1 cellular context compared by ENCODE assay signal in the genomic region with DNA sequence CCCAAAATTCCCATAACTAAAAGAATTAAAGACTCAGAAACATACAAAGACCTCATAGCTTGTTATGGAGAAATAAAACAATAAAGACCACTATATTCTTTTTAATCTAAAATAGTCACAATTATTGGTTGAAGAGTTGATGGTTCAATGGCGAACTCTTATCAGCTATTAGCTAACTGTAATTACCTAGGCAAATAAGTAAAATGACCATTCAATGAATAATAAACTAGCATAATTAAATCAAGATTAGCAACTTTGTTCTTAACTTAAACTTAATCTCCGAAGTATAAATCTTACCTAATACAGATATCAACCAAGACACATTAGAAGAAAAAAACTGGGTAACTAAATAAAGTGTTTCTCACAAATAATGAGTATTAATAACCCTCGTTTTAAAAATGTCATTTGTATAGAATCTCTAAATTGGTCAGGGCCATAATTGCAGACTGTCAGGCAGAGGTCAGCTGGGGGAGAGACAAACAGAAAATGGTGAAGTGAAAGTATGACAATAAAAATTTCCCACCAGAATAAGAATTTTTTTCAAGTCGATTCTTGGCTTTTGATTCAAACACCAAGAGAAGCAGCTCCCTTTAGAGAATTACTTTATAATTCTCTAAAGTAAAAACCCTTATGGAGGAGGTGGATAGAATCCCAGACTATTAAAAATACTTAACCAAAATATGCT.
A peak's percentile ranks its signal among the peaks of the same experiment; 100 is the strongest.
TF ChIP-seq lines count a peak whose summit lies in the region.

No MANE protein-coding gene starts in this region.

TF ChIP-seq in HepG2, 621 proteins besides CTCF, POLR2A, EP300 and RAD21:
- TF ChIP-seq ZNF879 (CRISPR knock-in tag; IDR thresholded peaks at IDR 0.05) (0 out of 2 replicates have a peak, but pooled peaks have one; percentile 4), ZBTB1 (CRISPR knock-in tag; IDR thresholded peaks at IDR 0.05; ENCODE audit: borderline replicate concordance) (no peak)
TF ChIP-seq in HepG2: peak in this region for 1.
